8 cellular contexts compared by ENCODE assay signal in the genomic region with DNA sequence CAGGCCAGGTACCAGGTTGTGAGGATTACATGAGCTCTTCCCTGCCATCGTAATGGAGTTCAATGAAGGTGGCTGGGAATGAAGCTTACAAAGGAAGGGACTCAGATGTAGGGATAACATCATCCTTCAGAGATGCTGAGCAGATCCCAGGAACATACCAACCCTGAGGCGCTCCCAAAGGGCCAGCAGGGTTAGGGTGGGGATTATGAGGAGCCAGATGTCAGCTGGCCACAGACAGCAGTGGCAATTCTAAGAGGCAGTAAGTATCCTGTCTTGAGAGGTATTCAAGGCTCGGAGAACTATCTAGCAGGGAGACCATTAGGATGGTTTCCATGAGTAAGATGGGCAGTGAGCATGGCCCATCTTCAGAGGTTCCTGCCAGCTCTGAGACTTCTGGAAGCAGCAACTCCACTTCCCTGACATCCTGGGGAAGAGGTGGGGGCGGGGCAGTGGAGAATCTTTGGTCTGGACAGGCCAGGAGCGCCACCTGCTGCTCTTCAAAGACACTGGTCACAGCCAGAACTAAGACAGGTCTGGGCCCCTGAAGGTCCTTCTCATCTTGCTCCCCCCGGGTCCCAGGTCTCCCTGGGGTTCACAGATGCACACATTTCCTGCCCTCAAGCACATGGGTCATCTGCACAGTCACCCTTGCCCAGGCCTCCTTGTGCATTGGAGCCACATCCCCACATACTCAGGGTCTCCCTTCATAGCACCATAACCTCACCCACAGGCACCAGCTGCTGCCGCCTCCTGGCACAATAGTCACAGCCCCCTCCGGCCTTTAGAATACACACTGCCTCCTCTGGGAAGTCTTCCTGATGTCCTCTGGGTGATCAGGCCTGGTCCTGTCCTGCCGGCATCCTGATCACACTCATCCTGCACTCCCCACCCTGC. TPM values are rescaled to one million over a fixed set of nuclear protein-coding genes. Genes with fewer than 3 reads are reported as not detected.
DNase-seq lines count a peak whose midpoint lies in the region; ATAC-seq and TF ChIP-seq lines count a peak whose summit lies in the region.

No MANE protein-coding gene starts in this region.

- H3K36me3 ChIP-seq in neural progenitor cell (no peaks in the 10 kb centered on the region), transverse colon (no peaks in the 10 kb centered on the region)

- H3K27ac ChIP-seq in neural progenitor cell (no peak overlapping the region), transverse colon (peak overlapping the region in 3 of 4 donors; percentile 26 to 58 (median 27))

- no peak overlapping the region for H3K4me2 ChIP-seq in neural progenitor cell

- H3K4me1 ChIP-seq in neural progenitor cell (peaks cover 28% of the 10 kb centered on the region), transverse colon (peaks cover 9 to 33% (median 19%) of the 10 kb centered on the region in 4 donors)

- H3K4me3 Mint-ChIP-seq in activated T-helper 2 cell treated with anti-CD3 and anti-CD28 coated beads, Interferon-gamma antibody, Interleukin-2, Interleukin-4, amounts not matched to agents 10 μg/mL and 5 μg/mL and 100 μg/mL, durations not matched to agents 14 hours and 24 hours and 36 hours (ENCODE audit: low read depth): no peak overlapping the region
- peak overlapping the region; percentile 67 for H3K4me3 Mint-ChIP-seq in neural progenitor cell

- H3K4me3 ChIP-seq in foreskin fibroblast (ENCODE audit: low read depth in 1 of 2, low read length in 2 of 2): no peak overlapping the region
- H3K4me3 ChIP-seq in neural progenitor cell: no peak overlapping the region
- H3K4me3 ChIP-seq in transverse colon: no peak overlapping the region

- peaks cover 11% of the 10 kb centered on the region for H3K4me1 Mint-ChIP-seq in activated T-helper 2 cell treated with anti-CD3 and anti-CD28 coated beads, Interferon-gamma antibody, Interleukin-2, Interleukin-4, amounts not matched to agents 10 μg/mL and 5 μg/mL and 100 μg/mL, durations not matched to agents 14 hours and 24 hours and 36 hours (ENCODE audit: low read depth)
- H3K4me1 Mint-ChIP-seq in neural progenitor cell: peaks cover 43% of the 10 kb centered on the region

- no peak for TF ChIP-seq POLR2A in transverse colon (IDR thresholded peaks at IDR 0.05)

- in situ Hi-C loops in transverse colon (cut with MboI; ENCODE audit: low pct_ligation_motif_present in 1 of 4, low pct_unique_long_range_greater_than_20kb in 1 of 4, low sequenced_read_pairs in 3 of 4): loop anchor here (5.0 to 10.0 kb wide), 4 partner anchors 109 to 197 kb away; a partner anchor contains a TSS

- no peaks in the 10 kb centered on the region for H3K36me3 Mint-ChIP-seq in activated T-helper 2 cell treated with anti-CD3 and anti-CD28 coated beads, Interferon-gamma antibody, Interleukin-2, Interleukin-4, amounts not matched to agents 10 μg/mL and 5 μg/mL and 100 μg/mL, durations not matched to agents 14 hours and 24 hours and 36 hours (ENCODE audit: low read depth)
- no peaks in the 10 kb centered on the region for H3K36me3 Mint-ChIP-seq in neural progenitor cell

- TF ChIP-seq CTCF in foreskin fibroblast (IDR thresholded peaks at IDR 0.05; ENCODE audit: low read depth, low read length) (peak; percentile 83), neural progenitor cell (IDR thresholded peaks at IDR 0.05) (peak; percentile 90), transverse colon (IDR thresholded peaks at IDR 0.05) (peak; percentile 81 to 93 (median 84))

- H3F3A ChIP-seq in neural progenitor cell (ENCODE audit: low read depth): peaks cover 23% of the 10 kb centered on the region

- peaks cover 16% of the 10 kb centered on the region for H3K79me2 ChIP-seq in neural progenitor cell (ENCODE audit: low read depth)

- H2AFZ ChIP-seq in neural progenitor cell (replicated peaks): no peak overlapping the region

- H3K27me3 ChIP-seq in neural progenitor cell (peaks cover 13% of the 10 kb centered on the region), transverse colon (peaks cover 5% of the 10 kb centered on the region)

- H4K20me1 ChIP-seq in neural progenitor cell (ENCODE audit: low read depth): peaks cover 14% of the 10 kb centered on the region

- H3K9me3 ChIP-seq in neural progenitor cell (ENCODE audit: low read depth) (no peaks in the 10 kb centered on the region), transverse colon (no peaks in the 10 kb centered on the region)

- peak; percentile 91 for DNase-seq in DMS53 (lab: John Stamatoyannopoulos, UW)
- peak; percentile 12 for DNase-seq in KG1 (lab: John Stamatoyannopoulos, UW)
- peak; percentile 84 for DNase-seq in OCI-M1 (lab: John Stamatoyannopoulos, UW)
- peak; percentile 36 for DNase-seq in activated T-helper 2 cell treated with anti-CD3 and anti-CD28 coated beads, Interferon-gamma antibody, Interleukin-2, Interleukin-4, amounts not matched to agents 10 μg/mL and 5 μg/mL and 100 μg/mL, durations not matched to agents 14 hours and 24 hours and 36 hours (ENCODE audit: low spot score)
- DNase-seq in foreskin fibroblast: peak; percentile 77 to 94
- peak; percentile 94 for DNase-seq in neural progenitor cell (ENCODE audit: low spot score)
- peak; percentile 90 for DNase-seq in transverse colon

- intact Hi-C loops in activated T-helper 2 cell treated with anti-CD3 and anti-CD28 coated beads, Interferon-gamma antibody, Interleukin-2, Interleukin-4, amounts not matched to agents 10 μg/mL and 5 μg/mL and 100 μg/mL, durations not matched to agents 14 hours and 24 hours and 36 hours (cut with micrococcal nuclease): loop anchor here (1.0 to 5.0 kb wide), 3 partner anchors 110 to 192 kb away; no protein-coding TSS in a partner anchor
- intact Hi-C loops in transverse colon (cut with DNase I; ENCODE audit: low total_unique reads): loop anchor here (1.0 to 5.0 kb wide), 2 partner anchors 109 to 129 kb away; no protein-coding TSS in a partner anchor

- no peak for ATAC-seq in GM19023 (IDR thresholded peaks at IDR 0.05; ENCODE audit: unreplicated experiment)

- no peak for TF ChIP-seq EP300 in transverse colon (IDR thresholded peaks at IDR 0.05; ENCODE audit: low read depth)

- H3K27ac Mint-ChIP-seq in activated T-helper 2 cell treated with anti-CD3 and anti-CD28 coated beads, Interferon-gamma antibody, Interleukin-2, Interleukin-4, amounts not matched to agents 10 μg/mL and 5 μg/mL and 100 μg/mL, durations not matched to agents 14 hours and 24 hours and 36 hours: no peak overlapping the region
- H3K27ac Mint-ChIP-seq in neural progenitor cell: peak overlapping the region; percentile 16

- H3K27me3 Mint-ChIP-seq in activated T-helper 2 cell treated with anti-CD3 and anti-CD28 coated beads, Interferon-gamma antibody, Interleukin-2, Interleukin-4, amounts not matched to agents 10 μg/mL and 5 μg/mL and 100 μg/mL, durations not matched to agents 14 hours and 24 hours and 36 hours (ENCODE audit: low read depth): peaks cover 30% of the 10 kb centered on the region
- H3K27me3 Mint-ChIP-seq in neural progenitor cell (ENCODE audit: insufficient read depth, low read depth): peaks cover 22% of the 10 kb centered on the region

- 39% methylated on average over 9 of the region's 9 CpGs; no CpG with 5 or more reads in 1 of the 2 donors for WGBS in transverse colon (ENCODE audit: low coverage in 1 of 2), 2 donors

- no peaks in the 10 kb centered on the region for H3K9me3 Mint-ChIP-seq in activated T-helper 2 cell treated with anti-CD3 and anti-CD28 coated beads, Interferon-gamma antibody, Interleukin-2, Interleukin-4, amounts not matched to agents 10 μg/mL and 5 μg/mL and 100 μg/mL, durations not matched to agents 14 hours and 24 hours and 36 hours
- H3K9me3 Mint-ChIP-seq in neural progenitor cell: no peaks in the 10 kb centered on the region

- no peak overlapping the region for H3K9ac ChIP-seq in neural progenitor cell

RNA-seq across cellular contexts. Expression of a gene that starts 2.8 kb away (rescaled TPM):
- 0.46 and 0.92 TPM in 2 replicates for total RNA-seq in activated T-helper 2 cell treated with anti-CD3 and anti-CD28 coated beads, Interferon-gamma antibody, Interleukin-2, Interleukin-4, amounts not matched to agents 10 μg/mL and 5 μg/mL and 100 μg/mL, durations not matched to agents 14 hours and 24 hours and 36 hours
- total RNA-seq in neural progenitor cell (ENCODE audit: low replicate concordance): 23.0 and 45.1 TPM in 2 replicates
- total RNA-seq in transverse colon: 10 to 100 TPM in 3 of 4 donors, 1 to 10 TPM in 1; 7.9 to 35.4 (median 10.1) TPM

Comparison
In these comparisons a context has a peak if more than half of its experiments do, and no peak if none do; other contexts are left out.
1. DNase-seq: peak in every context shown above with its lines; median percentile 94 in neural progenitor cell; 91 in DMS53; 90 in transverse colon; 86 in foreskin fibroblast; 84 in OCI-M1; 36 in activated T-helper 2 cell treated with anti-CD3 and anti-CD28 coated beads, Interferon-gamma antibody, Interleukin-2, Interleukin-4, amounts not matched to agents 10 μg/mL and 5 μg/mL and 100 μg/mL, durations not matched to agents 14 hours and 24 hours and 36 hours; 12 in KG1.